Comparison of ENCODE assay signal across 25 cellular contexts in genomic region chrY:17122191-17122590, GRCh38.
"Had no signal": no experiment of that assay in that cellular context is flagged by ENCODE, and none has a peak within 500 bp of the region (broad histone marks: within the 10 kb centered on the region; RNA-seq: fewer than 3 reads in every experiment).

No MANE protein-coding gene starts in this region.

- H3K36me3 ChIP-seq: colonic mucosa, esophagus muscularis mucosa, gastrocnemius medialis, heart right ventricle, left lung, lower lobe of right lung had no signal

- H3K9me3 ChIP-seq: colonic mucosa, esophagus muscularis mucosa, gastrocnemius medialis, heart right ventricle, left lung, lower lobe of right lung had no signal

- H3K4me3 Mint-ChIP-seq: dendritic cell treated with granulocyte-macrophage colony-stimulating factor and Interleukin-4, amounts not matched to agents 40 ng/mL and 50 ng/mL, for 4 days; effector memory CD8-positive, alpha-beta T cell; endodermal cell; naive thymus-derived CD4-positive, alpha-beta T cell had no signal

- DNase-seq: colonic mucosa; cortex of kidney; effector CD8-positive, alpha-beta T cell; effector memory CD8-positive, alpha-beta T cell; endodermal cell; foreskin fibroblast; foreskin melanocyte; gastrocnemius medialis; glutamatergic neuron; head of caudate nucleus; heart right ventricle; hippocampal formation; left cardiac atrium; left lung; left ventricle myocardium superior; lower lobe of right lung; mesendoderm; midbrain; naive thymus-derived CD4-positive, alpha-beta T cell had no signal

- FAIRE-seq: endometrium, islet of Langerhans, keratinocyte had no signal

- H3K4me1 ChIP-seq: colonic mucosa, esophagus muscularis mucosa, gastrocnemius medialis, heart right ventricle, left lung, lower lobe of right lung had no signal

- H3K27me3 Mint-ChIP-seq: dendritic cell treated with granulocyte-macrophage colony-stimulating factor and Interleukin-4, amounts not matched to agents 40 ng/mL and 50 ng/mL, for 4 days; effector memory CD8-positive, alpha-beta T cell; naive thymus-derived CD4-positive, alpha-beta T cell had no signal

- H3K27ac ChIP-seq: colonic mucosa, epithelial cell of prostate, esophagus muscularis mucosa, gastrocnemius medialis, heart right ventricle, left lung, lower lobe of right lung had no signal

- H3K4me1 Mint-ChIP-seq: endodermal cell; naive thymus-derived CD4-positive, alpha-beta T cell had no signal

- H3K4me3 ChIP-seq: colonic mucosa, esophagus muscularis mucosa, gastrocnemius medialis, heart right ventricle, left lung, lower lobe of right lung had no signal

- H3K27ac Mint-ChIP-seq: dendritic cell treated with granulocyte-macrophage colony-stimulating factor and Interleukin-4, amounts not matched to agents 40 ng/mL and 50 ng/mL, for 4 days; effector memory CD8-positive, alpha-beta T cell; endodermal cell; naive thymus-derived CD4-positive, alpha-beta T cell had no signal

- H3K27me3 ChIP-seq: colonic mucosa, esophagus muscularis mucosa, gastrocnemius medialis, heart right ventricle, left lung had no signal

- H3K9me3 Mint-ChIP-seq: endodermal cell had no signal
